8 cellular contexts compared by ENCODE assay signal in the genomic region with DNA sequence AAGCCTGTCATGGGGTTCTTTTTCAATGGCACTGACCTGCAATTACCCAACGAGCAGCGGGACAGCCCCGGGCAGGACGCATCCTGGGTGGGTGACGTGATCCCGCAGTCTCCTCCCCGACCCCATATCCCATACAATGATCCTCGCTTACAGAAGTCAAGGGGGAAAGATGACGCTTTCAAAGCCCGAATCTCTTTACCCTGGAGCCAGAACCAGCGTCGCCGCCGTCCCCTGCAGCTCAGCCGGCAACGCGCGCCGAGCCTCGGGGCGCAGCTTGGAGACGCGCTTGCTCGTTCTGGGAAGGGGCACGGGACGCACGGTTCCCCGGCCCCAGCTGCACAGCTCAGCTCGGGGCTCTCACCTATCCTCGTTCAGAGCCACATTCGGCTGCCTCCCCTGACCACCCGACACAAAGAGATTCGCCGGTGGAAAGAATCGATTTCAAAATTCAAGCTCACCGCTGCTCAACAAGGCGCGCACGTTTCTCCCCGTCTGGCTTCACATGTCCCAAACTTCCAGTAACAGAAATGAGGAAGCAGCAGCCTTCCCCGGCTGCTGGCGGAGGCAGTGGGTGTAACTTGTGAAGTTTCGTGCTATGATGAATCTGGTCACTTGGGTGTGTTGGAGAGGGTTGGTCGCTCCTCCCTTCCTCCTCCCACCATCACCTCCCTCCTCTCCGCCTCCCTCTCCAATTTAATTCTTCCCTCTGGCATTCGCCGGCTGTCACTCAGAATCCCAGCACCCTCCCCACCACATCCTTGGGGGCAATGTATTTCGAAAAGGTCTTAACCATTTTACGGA. TPM values are rescaled to one million over a fixed set of nuclear protein-coding genes. Genes with fewer than 3 reads are reported as not detected.
DNase-seq lines count a peak whose midpoint lies in the region; ATAC-seq and TF ChIP-seq lines count a peak whose summit lies in the region.

A gene with protein sequence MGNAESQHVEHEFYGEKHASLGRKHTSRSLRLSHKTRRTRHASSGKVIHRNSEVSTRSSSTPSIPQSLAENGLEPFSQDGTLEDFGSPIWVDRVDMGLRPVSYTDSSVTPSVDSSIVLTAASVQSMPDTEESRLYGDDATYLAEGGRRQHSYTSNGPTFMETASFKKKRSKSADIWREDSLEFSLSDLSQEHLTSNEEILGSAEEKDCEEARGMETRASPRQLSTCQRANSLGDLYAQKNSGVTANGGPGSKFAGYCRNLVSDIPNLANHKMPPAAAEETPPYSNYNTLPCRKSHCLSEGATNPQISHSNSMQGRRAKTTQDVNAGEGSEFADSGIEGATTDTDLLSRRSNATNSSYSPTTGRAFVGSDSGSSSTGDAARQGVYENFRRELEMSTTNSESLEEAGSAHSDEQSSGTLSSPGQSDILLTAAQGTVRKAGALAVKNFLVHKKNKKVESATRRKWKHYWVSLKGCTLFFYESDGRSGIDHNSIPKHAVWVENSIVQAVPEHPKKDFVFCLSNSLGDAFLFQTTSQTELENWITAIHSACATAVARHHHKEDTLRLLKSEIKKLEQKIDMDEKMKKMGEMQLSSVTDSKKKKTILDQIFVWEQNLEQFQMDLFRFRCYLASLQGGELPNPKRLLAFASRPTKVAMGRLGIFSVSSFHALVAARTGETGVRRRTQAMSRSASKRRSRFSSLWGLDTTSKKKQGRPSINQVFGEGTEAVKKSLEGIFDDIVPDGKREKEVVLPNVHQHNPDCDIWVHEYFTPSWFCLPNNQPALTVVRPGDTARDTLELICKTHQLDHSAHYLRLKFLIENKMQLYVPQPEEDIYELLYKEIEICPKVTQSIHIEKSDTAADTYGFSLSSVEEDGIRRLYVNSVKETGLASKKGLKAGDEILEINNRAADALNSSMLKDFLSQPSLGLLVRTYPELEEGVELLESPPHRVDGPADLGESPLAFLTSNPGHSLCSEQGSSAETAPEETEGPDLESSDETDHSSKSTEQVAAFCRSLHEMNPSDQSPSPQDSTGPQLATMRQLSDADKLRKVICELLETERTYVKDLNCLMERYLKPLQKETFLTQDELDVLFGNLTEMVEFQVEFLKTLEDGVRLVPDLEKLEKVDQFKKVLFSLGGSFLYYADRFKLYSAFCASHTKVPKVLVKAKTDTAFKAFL (N-terminal part only) (minus strand): TSS at position 582 of the 801 bp plus-strand sequence. CDS start 77,289 bp downstream, outside the sequence.

- WGBS in hepatocyte (ENCODE audit: low lambda C conversion rate, missing lambda C conversion rate), result 2% methylated on average over 48 of the region's 49 CpGs

- H3K9ac ChIP-seq in rectal smooth muscle tissue (ENCODE audit: low read length), result no peak within 1 kb of the TSS

- no peaks in the 10 kb centered on the region for H4K20me1 ChIP-seq in hepatocyte (ENCODE audit: insufficient read depth, poor library complexity, severe bottlenecking)

- H3K9me3 ChIP-seq in ascending aorta, result no peaks in the 10 kb centered on the region
- H3K9me3 ChIP-seq in hepatocyte (ENCODE audit: low read depth), result no peaks in the 10 kb centered on the region

- H3K27ac ChIP-seq in ascending aorta (no peak within 1 kb of the TSS), hepatocyte (peak within 1 kb of the TSS; percentile 51), rectal smooth muscle tissue (ENCODE audit: low read depth, low read length) (no peak within 1 kb of the TSS)

- H2AFZ ChIP-seq in hepatocyte, result peak within 1 kb of the TSS; percentile 61

- H3K4me1 ChIP-seq in ascending aorta, result no peaks in the 10 kb centered on the region
- no peaks in the 10 kb centered on the region for H3K4me1 ChIP-seq in hepatocyte (ENCODE audit: insufficient read depth)
- H3K4me1 ChIP-seq in rectal smooth muscle tissue (ENCODE audit: control insufficient read depth, insufficient read depth, low read length), result no peaks in the 10 kb centered on the region

- peaks cover 8% of the 10 kb centered on the region for H3K79me2 ChIP-seq in hepatocyte

- peak within 1 kb of the TSS; percentile 60 for H3K4me3 ChIP-seq in GM06990 (replicated peaks; ENCODE audit: low read depth, low read length)
- H3K4me3 ChIP-seq in ascending aorta, result peak within 1 kb of the TSS; percentile 33 to 45
- peak within 1 kb of the TSS; percentile 78 for H3K4me3 ChIP-seq in hepatocyte
- H3K4me3 ChIP-seq in rectal smooth muscle tissue (ENCODE audit: low read length), result peak within 1 kb of the TSS; percentile 44

- no peaks in the 10 kb centered on the region for H3K9me2 ChIP-seq in hepatocyte (replicated peaks; ENCODE audit: insufficient read depth)

- TF ChIP-seq CTCF in GM06990 (IDR thresholded peaks at IDR 0.05; ENCODE audit: insufficient read depth, low read length, poor library complexity, severe bottlenecking) (no peak), ascending aorta (IDR thresholded peaks at IDR 0.05) (no peak), hepatocyte (IDR thresholded peaks at IDR 0.05; ENCODE audit: poor library complexity) (no peak)

- ATAC-seq in GM18502 (IDR thresholded peaks at IDR 0.05; ENCODE audit: poor library complexity, unreplicated experiment), result no peak
- no peak for ATAC-seq in HG02798 (IDR thresholded peaks at IDR 0.05; ENCODE audit: poor library complexity, unreplicated experiment)

- peak within 1 kb of the TSS; percentile 94 for H3K4me2 ChIP-seq in hepatocyte

- DNase-seq in GM06990 (ENCODE audit: extremely low read depth, insufficient read length) (no peak), NOMO-1 (lab: John Stamatoyannopoulos, UW; ENCODE audit: unreplicated experiment in 2 of 2) (peak; percentile 36 to 70), ascending aorta (ENCODE audit: low spot score in 2 of 2) (peak in 1 of 2 donors; percentile 69), hepatocyte (ENCODE audit: low spot score) (peak; percentile 67), activated gamma-delta T cell (lab: John Stamatoyannopoulos, UW) (no peak)

- no peaks in the 10 kb centered on the region; the same call in none of the 2 replicates for H3K27me3 ChIP-seq in GM06990 (replicated peaks; ENCODE audit: control insufficient read depth, insufficient read depth, low read length)
- no peaks in the 10 kb centered on the region for H3K27me3 ChIP-seq in ascending aorta
- peaks cover 38% of the 10 kb centered on the region for H3K27me3 ChIP-seq in hepatocyte
- H3K27me3 ChIP-seq in rectal smooth muscle tissue (ENCODE audit: control insufficient read depth, insufficient read depth, low read length), result peaks cover 8% of the 10 kb centered on the region

- intact Hi-C loops in ascending aorta (cut with DNase I), result no loop called here

- no peaks in the 10 kb centered on the region for H3K36me3 ChIP-seq in GM06990 (ENCODE audit: control insufficient read depth, insufficient read depth, low read length)
- no peaks in the 10 kb centered on the region for H3K36me3 ChIP-seq in ascending aorta
- no peaks in the 10 kb centered on the region for H3K36me3 ChIP-seq in hepatocyte (replicated peaks; ENCODE audit: insufficient read depth, low read depth)
- H3K36me3 ChIP-seq in rectal smooth muscle tissue (ENCODE audit: control insufficient read depth, insufficient read depth, low read length), result no peaks in the 10 kb centered on the region

RNA-seq across cellular contexts. Expression of the gene that starts here (rescaled TPM):
- total RNA-seq in ascending aorta (2.7 TPM), hepatocyte (8.8 and 10.4 TPM in 2 replicates)
- 8.8 and 11.3 TPM in 2 replicates for polyA plus RNA-seq in hepatocyte

Comparison
In these comparisons a context has a peak if more than half of its experiments do, and no peak if none do; other contexts are left out.
1. DNase-seq: peak in NOMO-1 (2 of 2) and hepatocyte (single experiment); none in GM06990 (single experiment) and activated gamma-delta T cell (single experiment).
2. Peak in every context shown above with its lines, with median percentiles within 50 percentile points of each other: H3K4me3 ChIP-seq.